26 cellular contexts compared by ENCODE assay signal in the genomic region with DNA sequence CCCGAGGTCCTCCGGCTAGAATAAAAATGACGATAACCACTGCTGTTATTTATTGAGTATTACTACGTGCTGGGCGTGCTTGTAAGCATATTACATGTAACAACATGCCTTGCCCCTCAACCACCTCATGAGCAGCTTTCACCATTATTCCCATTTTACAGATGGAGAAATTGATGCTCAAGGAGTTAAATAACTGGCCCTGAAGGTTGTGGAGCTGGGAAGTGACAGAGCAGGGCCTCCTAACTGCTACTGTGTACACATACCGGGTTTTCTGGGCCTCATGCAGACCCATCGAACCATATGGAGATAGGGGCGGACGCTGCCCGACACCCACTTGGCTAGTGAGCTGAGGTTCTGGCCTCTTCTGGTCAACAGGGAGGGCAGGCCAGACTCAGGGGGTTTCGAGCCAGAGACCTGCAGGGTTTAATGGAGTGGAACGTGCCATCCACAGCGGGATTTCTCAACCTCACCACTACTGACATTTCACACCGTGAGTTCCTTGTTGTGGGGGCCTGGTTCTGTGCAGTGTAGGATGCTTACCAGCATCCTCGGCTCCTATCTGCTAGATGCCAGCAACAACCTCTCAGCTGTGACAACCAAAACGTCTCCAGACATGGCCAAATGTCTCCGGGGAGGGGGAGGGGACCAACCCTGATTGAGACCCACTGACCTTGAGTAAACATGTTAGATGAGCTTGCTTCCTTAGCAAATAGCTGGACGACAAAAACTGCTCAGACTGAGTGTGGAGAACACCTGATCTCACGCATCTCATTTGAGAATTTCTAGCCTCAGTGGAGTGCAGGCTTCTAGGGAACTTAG.
DNase-seq lines count a peak whose midpoint lies in the region; ATAC-seq, FAIRE-seq and TF ChIP-seq lines count a peak whose summit lies in the region.
"Had no signal": no experiment of that assay in that cellular context is flagged by ENCODE, and none has a peak within 500 bp of the region (broad histone marks: within the 10 kb centered on the region; RNA-seq: fewer than 3 reads in every experiment).

No MANE protein-coding gene starts in this region.

- H2AFZ ChIP-seq in keratinocyte (ENCODE audit: control insufficient read depth, low read length), result no peak overlapping the region

- H3K27me3 ChIP-seq in RWPE2 (ENCODE audit: insufficient read depth, poor library complexity, severe bottlenecking), result no peaks in the 10 kb centered on the region
- no peaks in the 10 kb centered on the region for H3K27me3 ChIP-seq in keratinocyte (ENCODE audit: control insufficient read depth, extremely low read depth, insufficient read depth, low read length)
- H3K27me3 ChIP-seq: gastroesophageal sphincter, left lung, MG63, neutrophil, transverse colon had no signal

- peak; percentile 22 for DNase-seq in NCI-H748 (lab: John Stamatoyannopoulos, UW; ENCODE audit: unreplicated experiment)
- DNase-seq in NCI-H748 treated with DMSO at 0.1 percent for 48 hours (lab: John Stamatoyannopoulos, UW), result no peak
- DNase-seq in RWPE2 (ENCODE audit: low spot score), result no peak
- peak; percentile 19 for DNase-seq in keratinocyte (ENCODE audit: low read depth, low spot score)
- no peak for DNase-seq in inferior parietal cortex (ENCODE audit: extremely low spot score)
- no peak for DNase-seq in nephron progenitor cell
- no peak for DNase-seq in NCI-H82 treated with DMSO at 0.1 percent for 48 hours (lab: John Stamatoyannopoulos, UW; ENCODE audit: unreplicated experiment)
- no peak for DNase-seq in activated CD4-positive, alpha-beta T cell treated with anti-CD3 and anti-CD28 coated beads for 36 hours
- DNase-seq: 8988T; activated CD4-positive, alpha-beta T cell treated with anti-CD3 and anti-CD28 coated beads for 48 hours; H9; KBM-7; left lung; MG63; NCI-H1105 treated with DMSO at 0.1 percent for 48 hours; NCI-H2029 treated with DMSO at 0.1 percent for 48 hours; stimulated activated CD4-positive, alpha-beta T cell treated with anti-CD3 and anti-CD28 coated beads, Interleukin-15, amount 100 ng/mL, for 24 hours; stimulated activated CD4-positive, alpha-beta T cell treated with anti-CD3 and anti-CD28 coated beads, Interleukin-4, amount 100 ng/mL, for 4 hours; T1000; transverse colon; WERI-Rb-1 had no signal

- intact Hi-C loops in activated CD4-positive, alpha-beta T cell treated with anti-CD3 and anti-CD28 coated beads for 36 hours (cut with DNase I, micrococcal nuclease), result loop anchor here in 1 of 2 experiments (2.0 kb wide), 1 partner anchor 104 kb away; no protein-coding TSS in a partner anchor

- H3K4me3 Mint-ChIP-seq in nephron progenitor cell, result no peak overlapping the region
- no peak overlapping the region for H3K4me3 Mint-ChIP-seq in activated CD4-positive, alpha-beta T cell treated with anti-CD3 and anti-CD28 coated beads for 36 hours
- H3K4me3 Mint-ChIP-seq: H9 had no signal

- peak; percentile 81 for FAIRE-seq in keratinocyte (lab: Jason Lieb, UNC)
- FAIRE-seq: endothelial cell of umbilical vein, GM12891 had no signal

- no peak for ATAC-seq in RWPE2 (ENCODE audit: low read depth)
- no peak for ATAC-seq in activated CD4-positive, alpha-beta T cell treated with anti-CD3 and anti-CD28 coated beads for 36 hours
- ATAC-seq: activated naive CD4-positive, alpha-beta T cell treated with anti-CD3 and anti-CD28 coated beads, Interleukin-2, amount 50 U/mL, for 72 hours; gastroesophageal sphincter; left lung had no signal

- H3K4me1 ChIP-seq in RWPE2 (ENCODE audit: insufficient read depth, poor library complexity, severe bottlenecking), result peaks cover 16% of the 10 kb centered on the region
- H3K4me1 ChIP-seq in keratinocyte (ENCODE audit: control insufficient read depth, extremely low read depth, insufficient read depth, low read length), result peaks cover 32% of the 10 kb centered on the region
- H3K4me1 ChIP-seq: gastroesophageal sphincter, left lung, transverse colon had no signal

- H3K4me3 ChIP-seq in RWPE2 (ENCODE audit: severe bottlenecking), result no peak overlapping the region
- H3K4me3 ChIP-seq in keratinocyte (ENCODE audit: control insufficient read depth in 2 of 3, extremely low read depth in 1 of 3, insufficient read depth in 2 of 3, low read depth in 1 of 3, low read length in 3 of 3), result no peak overlapping the region
- H3K4me3 ChIP-seq: gastroesophageal sphincter, left lung, MG63, transverse colon had no signal

- POLR2A ChIA-PET in activated CD4-positive, alpha-beta T cell treated with anti-CD3 and anti-CD28 coated beads for 36 hours (lab: Charles Lee), result no interaction called here

- H3K9me3 Mint-ChIP-seq in nephron progenitor cell, result peaks cover 16% of the 10 kb centered on the region
- no peaks in the 10 kb centered on the region for H3K9me3 Mint-ChIP-seq in activated CD4-positive, alpha-beta T cell treated with anti-CD3 and anti-CD28 coated beads for 36 hours (ENCODE audit: low read depth)
- H3K9me3 Mint-ChIP-seq: activated naive CD4-positive, alpha-beta T cell treated with anti-CD3 and anti-CD28 coated beads, Interleukin-2, amount 50 U/mL, for 72 hours; H9 had no signal

- peaks cover 41% of the 10 kb centered on the region for H3K4me1 Mint-ChIP-seq in nephron progenitor cell
- no peaks in the 10 kb centered on the region for H3K4me1 Mint-ChIP-seq in activated CD4-positive, alpha-beta T cell treated with anti-CD3 and anti-CD28 coated beads for 36 hours

- H3K36me3 Mint-ChIP-seq in nephron progenitor cell (ENCODE audit: low read depth), result peaks cover 6% of the 10 kb centered on the region
- no peaks in the 10 kb centered on the region for H3K36me3 Mint-ChIP-seq in activated CD4-positive, alpha-beta T cell treated with anti-CD3 and anti-CD28 coated beads for 36 hours (ENCODE audit: low read depth)
- H3K36me3 Mint-ChIP-seq: activated naive CD4-positive, alpha-beta T cell treated with anti-CD3 and anti-CD28 coated beads, Interleukin-2, amount 50 U/mL, for 72 hours had no signal

- H3K9me3 ChIP-seq in RWPE2 (ENCODE audit: severe bottlenecking) (no peaks in the 10 kb centered on the region), keratinocyte (ENCODE audit: control insufficient read depth, low read depth, low read length) (no peaks in the 10 kb centered on the region)
- H3K9me3 ChIP-seq: gastroesophageal sphincter, left lung, MG63, neutrophil, transverse colon had no signal

- peaks cover 11% of the 10 kb centered on the region for H3K27me3 Mint-ChIP-seq in nephron progenitor cell (ENCODE audit: low read depth, poor library complexity)
- no peaks in the 10 kb centered on the region for H3K27me3 Mint-ChIP-seq in activated CD4-positive, alpha-beta T cell treated with anti-CD3 and anti-CD28 coated beads for 36 hours

- CTCF ChIA-PET in activated CD4-positive, alpha-beta T cell treated with anti-CD3 and anti-CD28 coated beads for 36 hours (lab: Charles Lee), result interaction anchor here (0.5 to 0.7 kb wide), 2 partner anchors 57 to 191 kb away, joined by 3 read pairs; no protein-coding TSS in a partner anchor

- peak overlapping the region; percentile 81 for H3K27ac ChIP-seq in RWPE2 (ENCODE audit: poor library complexity, severe bottlenecking)
- H3K27ac ChIP-seq in keratinocyte (ENCODE audit: control insufficient read depth, insufficient read depth, low read length), result peak overlapping the region; percentile 85
- H3K27ac ChIP-seq: gastroesophageal sphincter, left lung, neutrophil, transverse colon, WERI-Rb-1 had no signal

- dilution Hi-C loops in keratinocyte (cut with MboI; ENCODE audit: extremely low pct_ligation_motif_present, low sequenced_read_pairs), result no loop called here

- H3K79me2 ChIP-seq in keratinocyte (ENCODE audit: control insufficient read depth, insufficient read depth, low read length), result no peaks in the 10 kb centered on the region

- TF ChIP-seq CTCF in RWPE2 (IDR thresholded peaks at IDR 0.05; ENCODE audit: poor library complexity, severe bottlenecking) (no peak), keratinocyte (optimal IDR thresholded peaks at IDR 0.05 in 1 of 3, IDR thresholded peaks at IDR 0.05 in 1 of 3, conservative IDR thresholded peaks at IDR 0.05 in 1 of 3; ENCODE audit: extremely low read depth in 1 of 3, insufficient read depth in 2 of 3, low read length in 3 of 3) (no peak), nephron progenitor cell (IDR thresholded peaks at IDR 0.05) (no peak)

- peak overlapping the region; percentile 71 for H3K9ac ChIP-seq in keratinocyte (ENCODE audit: control insufficient read depth, extremely low read depth, insufficient read depth, low read length)

- H3K27ac Mint-ChIP-seq in nephron progenitor cell, result no peak overlapping the region
- H3K27ac Mint-ChIP-seq in activated CD4-positive, alpha-beta T cell treated with anti-CD3 and anti-CD28 coated beads for 36 hours, result no peak overlapping the region
- H3K27ac Mint-ChIP-seq: activated naive CD4-positive, alpha-beta T cell treated with anti-CD3 and anti-CD28 coated beads, Interleukin-2, amount 50 U/mL, for 72 hours; H9 had no signal

- no peaks in the 10 kb centered on the region for H3K9me1 ChIP-seq in keratinocyte (ENCODE audit: control insufficient read depth, extremely low read depth, insufficient read depth, low read length)

- H3K4me2 ChIP-seq in keratinocyte (ENCODE audit: control insufficient read depth, extremely low read depth, insufficient read depth, low read depth, low read length), result peak overlapping the region; percentile 72

- H4K20me1 ChIP-seq in keratinocyte (ENCODE audit: control insufficient read depth, extremely low read depth, insufficient read depth, low read length), result no peaks in the 10 kb centered on the region

- H3K36me3 ChIP-seq in RWPE2 (ENCODE audit: low read depth) (no peaks in the 10 kb centered on the region), keratinocyte (ENCODE audit: control insufficient read depth in 2 of 2, extremely low read depth in 1 of 2, insufficient read depth in 2 of 2, low read length in 2 of 2) (no peaks in the 10 kb centered on the region)
- H3K36me3 ChIP-seq: gastroesophageal sphincter, left lung, MG63, neutrophil, transverse colon had no signal

Comparison
In these comparisons a context has a peak if more than half of its experiments do, and no peak if none do; other contexts are left out.
1. DNase-seq: peak in NCI-H748 (single experiment) and keratinocyte (single experiment); none in NCI-H748 treated with DMSO at 0.1 percent for 48 hours (single experiment), RWPE2 (single experiment), inferior parietal cortex (single experiment), nephron progenitor cell (single experiment), NCI-H82 treated with DMSO at 0.1 percent for 48 hours (single experiment) and activated CD4-positive, alpha-beta T cell treated with anti-CD3 and anti-CD28 coated beads for 36 hours (single experiment).